In genomic region chr17:45371414-45372324, GRCh38 we compare ENCODE assay signal across 8 cellular contexts. TPM values are rescaled to one million over a fixed set of nuclear protein-coding genes. Genes with fewer than 3 reads are reported as not detected.
DNase-seq lines count a peak whose midpoint lies in the region; ATAC-seq and TF ChIP-seq lines count a peak whose summit lies in the region.

No MANE protein-coding gene starts in this region.

- POLR2A ChIA-PET in activated naive CD8-positive, alpha-beta T cell treated with anti-CD3 and anti-CD28 coated beads, Interleukin-2, amount 10 ng/mL, durations not matched to agents 7 days and 5 days (lab: Charles Lee) = interaction anchor here (0.6 kb wide), 1 partner anchor 12 kb away, joined by 4 read pairs; no protein-coding TSS in a partner anchor

- H3K27ac ChIP-seq in BLaER1 treated with 17β-estradiol and CSF1 and Interleukin-3, amounts not matched to agents 10 nM and 100 nM = no peak overlapping the region
- H3K27ac ChIP-seq in vagina = peak overlapping the region; percentile 72

- DNase-seq in HuH-7 (ENCODE audit: low spot score) (peak; percentile 82), Right ventricle myocardium superior (peak; percentile 87), osteocyte (ENCODE audit: extremely low spot score, unreplicated experiment) (peak; percentile 99), vagina (ENCODE audit: extremely low spot score in 2 of 2) (peak; percentile 84 to 89)
- peak; percentile 56 for DNase-seq in activated naive CD8-positive, alpha-beta T cell treated with anti-CD3 and anti-CD28 coated beads, Interleukin-2, amount 10 ng/mL, durations not matched to agents 7 days and 5 days

- H3K27ac Mint-ChIP-seq in activated naive CD8-positive, alpha-beta T cell treated with anti-CD3 and anti-CD28 coated beads, Interleukin-2, amount 10 ng/mL, durations not matched to agents 7 days and 5 days = no peak overlapping the region
- H3K27ac Mint-ChIP-seq in osteocyte (ENCODE audit: unreplicated experiment) = peak overlapping the region; percentile 97

- H3K4me3 Mint-ChIP-seq in activated naive CD8-positive, alpha-beta T cell treated with anti-CD3 and anti-CD28 coated beads, Interleukin-2, amount 10 ng/mL, durations not matched to agents 7 days and 5 days = peak overlapping the region; percentile 53
- peak overlapping the region; percentile 64 for H3K4me3 Mint-ChIP-seq in osteocyte (ENCODE audit: unreplicated experiment)

- ATAC-seq in activated naive CD8-positive, alpha-beta T cell treated with anti-CD3 and anti-CD28 coated beads, Interleukin-2, amount 10 ng/mL, durations not matched to agents 7 days and 5 days (ENCODE audit: low read depth) = peak; percentile 62
- ATAC-seq in Right ventricle myocardium superior (ENCODE audit: poor library complexity) = peak; percentile 95
- no peak for ATAC-seq in HG03432 (IDR thresholded peaks at IDR 0.05; ENCODE audit: unreplicated experiment)
- no peak for ATAC-seq in GM19467 (IDR thresholded peaks at IDR 0.05; ENCODE audit: unreplicated experiment)

- H3K36me3 Mint-ChIP-seq in activated naive CD8-positive, alpha-beta T cell treated with anti-CD3 and anti-CD28 coated beads, Interleukin-2, amount 10 ng/mL, durations not matched to agents 7 days and 5 days = no peaks in the 10 kb centered on the region
- no peaks in the 10 kb centered on the region for H3K36me3 Mint-ChIP-seq in osteocyte (ENCODE audit: unreplicated experiment)

- no peaks in the 10 kb centered on the region for H3K9me3 ChIP-seq in BLaER1 treated with 17β-estradiol and CSF1 and Interleukin-3, amounts not matched to agents 10 nM and 100 nM (replicated peaks in 1 of 11)
- no peaks in the 10 kb centered on the region for H3K9me3 ChIP-seq in vagina

- no peaks in the 10 kb centered on the region for H4K20me1 ChIP-seq in BLaER1 treated with 17β-estradiol and CSF1 and Interleukin-3, amounts not matched to agents 10 nM and 100 nM

- intact Hi-C loops in Right ventricle myocardium superior (cut with DNase I) = no loop called here
- intact Hi-C loops in vagina (cut with DNase I) = loop anchor here (10.0 kb wide), 1 partner anchor 47 kb away; no protein-coding TSS in a partner anchor

- H3K27me3 ChIP-seq in BLaER1 treated with 17β-estradiol and CSF1 and Interleukin-3, amounts not matched to agents 10 nM and 100 nM = peaks cover 17 to 35% (median 26%) of the 10 kb centered on the region in 11 experiments
- no peaks in the 10 kb centered on the region for H3K27me3 ChIP-seq in vagina

- peaks cover 28 to 45% (median 37%) of the 10 kb centered on the region in 10 experiments for H3K4me1 ChIP-seq in BLaER1 treated with 17β-estradiol and CSF1 and Interleukin-3, amounts not matched to agents 10 nM and 100 nM
- H3K4me1 ChIP-seq in vagina = peaks cover 11% of the 10 kb centered on the region

- H3K36me3 ChIP-seq in BLaER1 treated with 17β-estradiol and CSF1 and Interleukin-3, amounts not matched to agents 10 nM and 100 nM = no peaks in the 10 kb centered on the region
- H3K36me3 ChIP-seq in vagina = no peaks in the 10 kb centered on the region

- peaks cover 36% of the 10 kb centered on the region for H3K27me3 Mint-ChIP-seq in activated naive CD8-positive, alpha-beta T cell treated with anti-CD3 and anti-CD28 coated beads, Interleukin-2, amount 10 ng/mL, durations not matched to agents 7 days and 5 days
- H3K27me3 Mint-ChIP-seq in osteocyte (ENCODE audit: unreplicated experiment) = no peaks in the 10 kb centered on the region

- no peak overlapping the region for H3K9ac ChIP-seq in BLaER1 treated with 17β-estradiol and CSF1 and Interleukin-3, amounts not matched to agents 10 nM and 100 nM

- peak overlapping the region in 1 of 10 experiments; percentile 22; a peak in 1 of 20 replicates for H3K4me3 ChIP-seq in BLaER1 treated with 17β-estradiol and CSF1 and Interleukin-3, amounts not matched to agents 10 nM and 100 nM
- peak overlapping the region; percentile 17 to 42 for H3K4me3 ChIP-seq in vagina

- TF ChIP-seq POLR2A in vagina (IDR thresholded peaks at IDR 0.05) = no peak

- no peaks in the 10 kb centered on the region for H3K9me3 Mint-ChIP-seq in activated naive CD8-positive, alpha-beta T cell treated with anti-CD3 and anti-CD28 coated beads, Interleukin-2, amount 10 ng/mL, durations not matched to agents 7 days and 5 days
- no peaks in the 10 kb centered on the region for H3K9me3 Mint-ChIP-seq in osteocyte (ENCODE audit: unreplicated experiment)

- peaks cover 12% of the 10 kb centered on the region for H3K4me1 Mint-ChIP-seq in activated naive CD8-positive, alpha-beta T cell treated with anti-CD3 and anti-CD28 coated beads, Interleukin-2, amount 10 ng/mL, durations not matched to agents 7 days and 5 days
- H3K4me1 Mint-ChIP-seq in osteocyte (ENCODE audit: unreplicated experiment) = peaks cover 67% of the 10 kb centered on the region

- TF ChIP-seq CTCF in osteocyte (IDR thresholded peaks at IDR 0.05) = no peak
- TF ChIP-seq CTCF in vagina (IDR thresholded peaks at IDR 0.05) = no peak

- H3K4me2 ChIP-seq in BLaER1 treated with 17β-estradiol and CSF1 and Interleukin-3, amounts not matched to agents 10 nM and 100 nM = peak overlapping the region; percentile 7 to 82 (median 60); a peak in 20 of 22 replicates

RNA-seq across cellular contexts. Expression of gene MAP3K14, which starts 54.8 kb away (rescaled TPM):
- 10 to 100 TPM; 25.9 to 33.7 TPM for total RNA-seq in activated naive CD8-positive, alpha-beta T cell treated with anti-CD3 and anti-CD28 coated beads, Interleukin-2, amount 10 ng/mL, durations not matched to agents 7 days and 5 days
- total RNA-seq in Right ventricle myocardium superior (12.2 TPM), osteocyte (12.7 and 13.2 TPM in 2 replicates), vagina (9.8 TPM)

Comparison
In these comparisons a context has a peak if more than half of its experiments do, and no peak if none do; other contexts are left out.
1. ATAC-seq: peak in activated naive CD8-positive, alpha-beta T cell treated with anti-CD3 and anti-CD28 coated beads, Interleukin-2, amount 10 ng/mL, durations not matched to agents 7 days and 5 days (single experiment) and Right ventricle myocardium superior (single experiment); none in HG03432 (single experiment) and GM19467 (single experiment).
2. Peak in every context shown above with its lines, with median percentiles within 50 percentile points of each other: DNase-seq.